14 cellular contexts compared by ENCODE assay signal in genomic region chr14:91382712-91383111, GRCh38. TPM values are rescaled to one million over a fixed set of nuclear protein-coding genes. Genes with fewer than 3 reads are reported as not detected.
A peak's percentile ranks its signal among the peaks of the same experiment; 100 is the strongest.
DNase-seq lines count a peak whose midpoint lies in the region; ATAC-seq and TF ChIP-seq lines count a peak whose summit lies in the region.
"Had no signal": no experiment of that assay in that cellular context is flagged by ENCODE, and none has a peak within 500 bp of the region (broad histone marks: within the 10 kb centered on the region; RNA-seq: fewer than 3 reads in every experiment).

No MANE protein-coding gene starts in this region.

- POLR2A ChIA-PET in WTC11 (lab: Charles Lee): no interaction called here

- peaks cover 0 to 67% (median 10%) of the 10 kb centered on the region in 12 donors for H3K4me1 ChIP-seq in heart left ventricle
- H3K4me1 ChIP-seq: psoas muscle had no signal

- H3K27me3 Mint-ChIP-seq in activated naive CD4-positive, alpha-beta T cell treated with anti-CD3 and anti-CD28 coated beads, Interleukin-2, amount 10 ng/mL, durations not matched to agents 7 days and 5 days: no peaks in the 10 kb centered on the region
- no peaks in the 10 kb centered on the region for H3K27me3 Mint-ChIP-seq in WTC11 (ENCODE audit: low read depth)
- peaks cover 17% of the 10 kb centered on the region for H3K27me3 Mint-ChIP-seq in glutamatergic neuron (ENCODE audit: unreplicated experiment)

- intact Hi-C loops in heart left ventricle (cut with DNase I): loop anchor here in 1 of 10 donors (5.0 kb wide), 1 partner anchor 35 kb away; the partner anchor contains the start of gene CCDC88C

- H3K36me3 Mint-ChIP-seq in activated naive CD4-positive, alpha-beta T cell treated with anti-CD3 and anti-CD28 coated beads, Interleukin-2, amount 10 ng/mL, durations not matched to agents 7 days and 5 days: peaks cover 49% of the 10 kb centered on the region
- H3K36me3 Mint-ChIP-seq in WTC11: no peaks in the 10 kb centered on the region
- no peaks in the 10 kb centered on the region for H3K36me3 Mint-ChIP-seq in glutamatergic neuron (ENCODE audit: unreplicated experiment)

- no peak for ATAC-seq in WTC11
- no peak for ATAC-seq in heart left ventricle
- ATAC-seq: psoas muscle had no signal

- no peaks in the 10 kb centered on the region for H3K27me3 ChIP-seq in heart left ventricle

- no peaks in the 10 kb centered on the region for H3K36me3 ChIP-seq in heart left ventricle

- TF ChIP-seq POLR2A in heart left ventricle (IDR thresholded peaks at IDR 0.05): no peak

- H3K9me3 ChIP-seq in heart left ventricle: no peaks in the 10 kb centered on the region
- H3K9me3 ChIP-seq: psoas muscle had no signal

- H3K4me3 Mint-ChIP-seq in activated naive CD4-positive, alpha-beta T cell treated with anti-CD3 and anti-CD28 coated beads, Interleukin-2, amount 10 ng/mL, durations not matched to agents 7 days and 5 days: no peak overlapping the region
- H3K4me3 Mint-ChIP-seq in WTC11 (no peak overlapping the region), glutamatergic neuron (ENCODE audit: unreplicated experiment) (no peak overlapping the region)

- WGBS in heart left ventricle, 4 donors: 80 to 94% (median 89%) methylated on average over 6 of the region's 6 CpGs

- CTCF ChIA-PET in activated naive CD4-positive, alpha-beta T cell treated with anti-CD3 and anti-CD28 coated beads, Interleukin-2, amount 10 ng/mL, durations not matched to agents 7 days and 5 days (lab: Charles Lee): no interaction called here
- CTCF ChIA-PET in WTC11 (lab: Charles Lee): interaction anchor here (1.0 kb wide), 1 partner anchor 14 kb away, joined by 3 read pairs; no protein-coding TSS in a partner anchor

- TF ChIP-seq CTCF in WTC11 (IDR thresholded peaks at IDR 0.05): no peak
- no peak for TF ChIP-seq CTCF in glutamatergic neuron (IDR thresholded peaks at IDR 0.05; ENCODE audit: partially characterized antibody, unreplicated experiment)
- TF ChIP-seq CTCF in heart left ventricle (IDR thresholded peaks at IDR 0.05): no peak

- no peak for DNase-seq in activated naive CD4-positive, alpha-beta T cell treated with anti-CD3 and anti-CD28 coated beads, Interleukin-2, amount 10 ng/mL, durations not matched to agents 7 days and 5 days
- DNase-seq in activated naive CD4-positive, alpha-beta T cell (lab: John Stamatoyannopoulos, UW): no peak
- DNase-seq in WTC11 (ENCODE audit: low spot score) (no peak), glutamatergic neuron (no peak), OCI-M1 (lab: John Stamatoyannopoulos, UW) (no peak), GM19240 (ENCODE audit: insufficient read length, low spot score) (no peak), heart left ventricle (no peak), germinal center (ENCODE audit: low spot score) (no peak)
- DNase-seq: activated CD4-positive, alpha-beta T cell treated with anti-CD3 and anti-CD28 coated beads, Interleukin-2, amount 50 U/mL, for 48 hours; amniotic stem cell; dermis blood vessel endothelial cell; NCI-H187 treated with DMSO at 0.1 percent for 48 hours; stimulated activated CD4-positive, alpha-beta T cell treated with anti-CD3 and anti-CD28 coated beads, Interleukin-15, amount 100 ng/mL, for 24 hours had no signal

- no peaks in the 10 kb centered on the region for H3K9me3 Mint-ChIP-seq in activated naive CD4-positive, alpha-beta T cell treated with anti-CD3 and anti-CD28 coated beads, Interleukin-2, amount 10 ng/mL, durations not matched to agents 7 days and 5 days
- H3K9me3 Mint-ChIP-seq in WTC11 (no peaks in the 10 kb centered on the region), glutamatergic neuron (ENCODE audit: unreplicated experiment) (peaks cover 8% of the 10 kb centered on the region)

- H3K27ac Mint-ChIP-seq in activated naive CD4-positive, alpha-beta T cell treated with anti-CD3 and anti-CD28 coated beads, Interleukin-2, amount 10 ng/mL, durations not matched to agents 7 days and 5 days: peak overlapping the region; percentile 31
- H3K27ac Mint-ChIP-seq in WTC11 (peak overlapping the region; percentile 48), glutamatergic neuron (ENCODE audit: unreplicated experiment) (peak overlapping the region; percentile 48)

- peaks cover 90% of the 10 kb centered on the region for H3K4me1 Mint-ChIP-seq in activated naive CD4-positive, alpha-beta T cell treated with anti-CD3 and anti-CD28 coated beads, Interleukin-2, amount 10 ng/mL, durations not matched to agents 7 days and 5 days
- H3K4me1 Mint-ChIP-seq in WTC11 (peaks cover 80% of the 10 kb centered on the region), glutamatergic neuron (ENCODE audit: low read depth, unreplicated experiment) (peaks cover 47% of the 10 kb centered on the region)

- H3K4me3 ChIP-seq in heart left ventricle: no peak overlapping the region
- H3K4me3 ChIP-seq: psoas muscle had no signal

- no peak overlapping the region for H3K27ac ChIP-seq in heart left ventricle
- H3K27ac ChIP-seq: psoas muscle had no signal

TF ChIP-seq in WTC11, 78 proteins besides CTCF, POLR2A, EP300 and RAD21 (continues in another document):
- TF ChIP-seq, protein P1, sequence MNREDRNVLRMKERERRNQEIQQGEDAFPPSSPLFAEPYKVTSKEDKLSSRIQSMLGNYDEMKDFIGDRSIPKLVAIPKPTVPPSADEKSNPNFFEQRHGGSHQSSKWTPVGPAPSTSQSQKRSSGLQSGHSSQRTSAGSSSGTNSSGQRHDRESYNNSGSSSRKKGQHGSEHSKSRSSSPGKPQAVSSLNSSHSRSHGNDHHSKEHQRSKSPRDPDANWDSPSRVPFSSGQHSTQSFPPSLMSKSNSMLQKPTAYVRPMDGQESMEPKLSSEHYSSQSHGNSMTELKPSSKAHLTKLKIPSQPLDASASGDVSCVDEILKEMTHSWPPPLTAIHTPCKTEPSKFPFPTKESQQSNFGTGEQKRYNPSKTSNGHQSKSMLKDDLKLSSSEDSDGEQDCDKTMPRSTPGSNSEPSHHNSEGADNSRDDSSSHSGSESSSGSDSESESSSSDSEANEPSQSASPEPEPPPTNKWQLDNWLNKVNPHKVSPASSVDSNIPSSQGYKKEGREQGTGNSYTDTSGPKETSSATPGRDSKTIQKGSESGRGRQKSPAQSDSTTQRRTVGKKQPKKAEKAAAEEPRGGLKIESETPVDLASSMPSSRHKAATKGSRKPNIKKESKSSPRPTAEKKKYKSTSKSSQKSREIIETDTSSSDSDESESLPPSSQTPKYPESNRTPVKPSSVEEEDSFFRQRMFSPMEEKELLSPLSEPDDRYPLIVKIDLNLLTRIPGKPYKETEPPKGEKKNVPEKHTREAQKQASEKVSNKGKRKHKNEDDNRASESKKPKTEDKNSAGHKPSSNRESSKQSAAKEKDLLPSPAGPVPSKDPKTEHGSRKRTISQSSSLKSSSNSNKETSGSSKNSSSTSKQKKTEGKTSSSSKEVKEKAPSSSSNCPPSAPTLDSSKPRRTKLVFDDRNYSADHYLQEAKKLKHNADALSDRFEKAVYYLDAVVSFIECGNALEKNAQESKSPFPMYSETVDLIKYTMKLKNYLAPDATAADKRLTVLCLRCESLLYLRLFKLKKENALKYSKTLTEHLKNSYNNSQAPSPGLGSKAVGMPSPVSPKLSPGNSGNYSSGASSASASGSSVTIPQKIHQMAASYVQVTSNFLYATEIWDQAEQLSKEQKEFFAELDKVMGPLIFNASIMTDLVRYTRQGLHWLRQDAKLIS (CRISPR knock-in tag; IDR thresholded peaks at IDR 0.05; ENCODE audit: borderline replicate concordance): no peak
- no peak for TF ChIP-seq IRF2 (CRISPR knock-in tag; IDR thresholded peaks at IDR 0.05; ENCODE audit: borderline replicate concordance, low read depth)
- TF ChIP-seq SMAD3 (CRISPR knock-in tag; IDR thresholded peaks at IDR 0.05; ENCODE audit: borderline replicate concordance): no peak
- TF ChIP-seq, protein P2, sequence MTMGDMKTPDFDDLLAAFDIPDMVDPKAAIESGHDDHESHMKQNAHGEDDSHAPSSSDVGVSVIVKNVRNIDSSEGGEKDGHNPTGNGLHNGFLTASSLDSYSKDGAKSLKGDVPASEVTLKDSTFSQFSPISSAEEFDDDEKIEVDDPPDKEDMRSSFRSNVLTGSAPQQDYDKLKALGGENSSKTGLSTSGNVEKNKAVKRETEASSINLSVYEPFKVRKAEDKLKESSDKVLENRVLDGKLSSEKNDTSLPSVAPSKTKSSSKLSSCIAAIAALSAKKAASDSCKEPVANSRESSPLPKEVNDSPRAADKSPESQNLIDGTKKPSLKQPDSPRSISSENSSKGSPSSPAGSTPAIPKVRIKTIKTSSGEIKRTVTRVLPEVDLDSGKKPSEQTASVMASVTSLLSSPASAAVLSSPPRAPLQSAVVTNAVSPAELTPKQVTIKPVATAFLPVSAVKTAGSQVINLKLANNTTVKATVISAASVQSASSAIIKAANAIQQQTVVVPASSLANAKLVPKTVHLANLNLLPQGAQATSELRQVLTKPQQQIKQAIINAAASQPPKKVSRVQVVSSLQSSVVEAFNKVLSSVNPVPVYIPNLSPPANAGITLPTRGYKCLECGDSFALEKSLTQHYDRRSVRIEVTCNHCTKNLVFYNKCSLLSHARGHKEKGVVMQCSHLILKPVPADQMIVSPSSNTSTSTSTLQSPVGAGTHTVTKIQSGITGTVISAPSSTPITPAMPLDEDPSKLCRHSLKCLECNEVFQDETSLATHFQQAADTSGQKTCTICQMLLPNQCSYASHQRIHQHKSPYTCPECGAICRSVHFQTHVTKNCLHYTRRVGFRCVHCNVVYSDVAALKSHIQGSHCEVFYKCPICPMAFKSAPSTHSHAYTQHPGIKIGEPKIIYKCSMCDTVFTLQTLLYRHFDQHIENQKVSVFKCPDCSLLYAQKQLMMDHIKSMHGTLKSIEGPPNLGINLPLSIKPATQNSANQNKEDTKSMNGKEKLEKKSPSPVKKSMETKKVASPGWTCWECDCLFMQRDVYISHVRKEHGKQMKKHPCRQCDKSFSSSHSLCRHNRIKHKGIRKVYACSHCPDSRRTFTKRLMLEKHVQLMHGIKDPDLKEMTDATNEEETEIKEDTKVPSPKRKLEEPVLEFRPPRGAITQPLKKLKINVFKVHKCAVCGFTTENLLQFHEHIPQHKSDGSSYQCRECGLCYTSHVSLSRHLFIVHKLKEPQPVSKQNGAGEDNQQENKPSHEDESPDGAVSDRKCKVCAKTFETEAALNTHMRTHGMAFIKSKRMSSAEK (CRISPR knock-in tag; IDR thresholded peaks at IDR 0.05; ENCODE audit: borderline replicate concordance): no peak
- TF ChIP-seq NR3C1 (CRISPR knock-in tag; conservative IDR thresholded peaks at IDR 0.05; ENCODE audit: low read depth): no peak
- TF ChIP-seq FOXK1 (CRISPR knock-in tag; IDR thresholded peaks at IDR 0.05): no peak
- no peak for TF ChIP-seq TP53 (CRISPR knock-in tag; IDR thresholded peaks at IDR 0.05)

RNA-seq across cellular contexts. Expression of gene CCDC88C, which starts 34.9 kb away (rescaled TPM):
- total RNA-seq in WTC11 (2021): 46.4 to 64.8 TPM (median 46.6 TPM) in 3 replicates
- total RNA-seq in glutamatergic neuron (ENCODE audit: unreplicated experiment): 68.0 TPM
- total RNA-seq in heart left ventricle: 10 to 100 TPM in 1 of 9 donors, 1 to 10 TPM in 8; 2.4 to 15.6 (median 5.4) TPM
- 1 to 10 TPM; 2.8 to 3.4 TPM for polyA plus RNA-seq in heart left ventricle
